Comparison of ENCODE assay signal across 36 cellular contexts in the genomic region with DNA sequence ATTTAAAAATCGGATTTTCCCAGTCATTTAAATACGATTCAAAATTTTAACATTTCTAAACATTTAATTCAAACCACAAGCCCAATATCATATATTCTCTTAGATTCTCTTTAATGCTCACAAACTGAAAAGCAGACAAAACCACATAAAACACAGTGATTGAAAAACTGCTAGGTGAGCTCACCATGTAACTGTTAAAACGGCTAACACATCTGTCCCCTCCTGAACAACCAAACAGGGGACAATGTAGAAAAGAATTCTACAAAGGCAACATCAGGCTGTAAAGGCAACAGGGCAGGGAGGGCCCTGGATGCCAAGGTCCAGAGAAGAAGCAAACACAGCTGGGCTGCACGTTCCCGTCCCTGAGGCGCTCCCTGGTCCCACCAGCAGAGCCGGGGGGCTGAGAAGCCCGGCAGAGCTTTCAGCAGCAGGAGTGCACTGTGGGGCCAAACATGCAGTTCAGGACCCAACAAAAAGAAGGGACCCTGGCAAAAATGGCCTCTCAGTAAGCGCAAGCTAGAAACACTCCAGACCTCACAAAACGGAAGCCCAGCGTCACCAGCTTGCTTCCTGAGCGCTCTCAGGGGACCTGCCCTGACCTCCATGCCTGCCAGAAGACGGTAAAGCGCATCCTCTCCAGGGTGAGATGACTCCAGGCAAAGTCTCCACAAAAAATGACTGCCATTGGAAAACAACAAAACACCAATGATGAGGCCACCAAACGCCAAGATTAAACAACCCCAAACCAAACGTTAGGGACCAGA. TPM values are rescaled to one million over a fixed set of nuclear protein-coding genes. Genes with fewer than 3 reads are reported as not detected.
"Had no signal": no experiment of that assay in that cellular context is flagged by ENCODE, and none has a peak within 500 bp of the region (broad histone marks: within the 10 kb centered on the region; RNA-seq: fewer than 3 reads in every experiment).

No MANE protein-coding gene starts in this region.

- H3K9me3 ChIP-seq: Peyer's patch, SJSA1 had no signal

- H3K27me3 Mint-ChIP-seq: activated B cell treated with CpG ODN at 0.5 μM for 24 hours; activated CD4-positive, alpha-beta memory T cell treated with anti-CD3 and anti-CD28 coated beads for 36 hours; activated naive CD8-positive, alpha-beta T cell treated with anti-CD3 and anti-CD28 coated beads for 36 hours had no signal

- H3K27ac ChIP-seq: brain microvascular endothelial cell, Peyer's patch, SJSA1, VCaP had no signal

- H3K4me2 ChIP-seq: SK-N-SH had no signal

- H3K4me3 ChIP-seq: Peyer's patch, SJSA1 had no signal

- ATAC-seq: activated T-cell treated with anti-CD3 and anti-CD28 coated beads, Interleukin-2, amount 50 U/mL, for 4 hours; PC-3 had no signal

- H3K4me1 Mint-ChIP-seq: activated B cell treated with CpG ODN at 0.5 μM for 24 hours; activated naive CD8-positive, alpha-beta T cell treated with anti-CD3 and anti-CD28 coated beads for 36 hours had no signal

- H3K4me1 ChIP-seq: Peyer's patch, SJSA1 had no signal

- H3K27me3 ChIP-seq: brain microvascular endothelial cell, Peyer's patch, SJSA1 had no signal

- H3K9ac ChIP-seq: SK-N-SH had no signal

- H3K27ac Mint-ChIP-seq: activated B cell treated with CpG ODN at 0.5 μM for 24 hours; activated CD4-positive, alpha-beta memory T cell treated with anti-CD3 and anti-CD28 coated beads for 36 hours; activated naive CD8-positive, alpha-beta T cell treated with anti-CD3 and anti-CD28 coated beads for 36 hours; T-helper 1 cell treated with Interleukin-12 subunit alpha and Interleukin-12 subunit beta and Interleukin-4 antibody, amounts not matched to agents 30 μg/mL and 1 μg/mL, for 36 hours had no signal

- DNase-seq: activated B cell treated with CpG ODN at 0.5 μM for 24 hours; activated CD4-positive, alpha-beta memory T cell treated with anti-CD3 and anti-CD28 coated beads for 36 hours; activated CD4-positive, alpha-beta T cell treated with anti-CD3 and anti-CD28 coated beads for 4 hours; activated CD4-positive, alpha-beta T cell treated with anti-CD3 and anti-CD28 coated beads, Interleukin-2, amount 50 U/mL, for 1 hour; activated CD4-positive, CD25-positive, alpha-beta regulatory T cell treated with anti-CD3 and anti-CD28 coated beads, Interleukin-2, amount 50 U/mL, for 72 hours; activated CD8-positive, alpha-beta memory T cell treated with anti-CD3 and anti-CD28 coated beads, Interleukin-2, amount 50 U/mL, for 4 hours; activated gamma-delta T cell treated with Interleukin-2 at 50 U/mL for 16 hours; activated naive CD4-positive, alpha-beta T cell treated with anti-CD3 and anti-CD28 coated beads, Interleukin-2, amount 50 U/mL, for 16 hours; activated naive CD8-positive, alpha-beta T cell treated with anti-CD3 and anti-CD28 coated beads for 36 hours; activated T-cell treated with anti-CD3 and anti-CD28 coated beads for 4 hours; activated T-cell treated with anti-CD3 and anti-CD28 coated beads, Interleukin-2, amount 50 U/mL, for 4 hours; amniotic stem cell; aorta; brain microvascular endothelial cell; MM.1S; MV-4-11; NCI-H1092; NCI-H146; NCI-H187; NCI-H2029 treated with DMSO at 0.1 percent for 48 hours; NCI-H2171 treated with DMSO at 0.1 percent for 48 hours; NCI-H2227 treated with DMSO at 0.1 percent for 48 hours; NCI-H446; NCI-H510A treated with DMSO at 0.1 percent for 48 hours; NCI-H526 treated with DMSO at 0.1 percent for 48 hours; NCI-H82; PC-3; Peyer's patch; RPMI8226; SHP77 treated with DMSO at 0.1 percent for 48 hours; SK-N-SH had no signal

- H3K4me3 Mint-ChIP-seq: activated B cell treated with CpG ODN at 0.5 μM for 24 hours; activated CD4-positive, alpha-beta memory T cell treated with anti-CD3 and anti-CD28 coated beads for 36 hours; activated naive CD8-positive, alpha-beta T cell treated with anti-CD3 and anti-CD28 coated beads for 36 hours; activated T-cell treated with anti-CD3 and anti-CD28 coated beads, Interleukin-2, amount 50 U/mL, for 4 hours; activated T-helper 1 cell treated with anti-CD3 and anti-CD28 coated beads, Interleukin-12 subunit alpha, Interleukin-12 subunit beta, Interleukin-2, Interleukin-4 antibody, amounts not matched to agents 30 ng/mL and 10 ng/mL and 1 ng/mL, durations not matched to agents 14 hours and 24 hours and 36 hours; T-helper 1 cell treated with Interleukin-12 subunit alpha and Interleukin-12 subunit beta and Interleukin-4 antibody, amounts not matched to agents 30 μg/mL and 1 μg/mL, for 36 hours had no signal

RNA-seq across cellular contexts. Expression of gene OR6B2, which starts 45.6 kb away (rescaled TPM):
- total RNA-seq: activated B cell treated with CpG ODN at 0.5 μM for 24 hours; activated CD4-positive, alpha-beta memory T cell treated with anti-CD3 and anti-CD28 coated beads for 36 hours; activated naive CD8-positive, alpha-beta T cell treated with anti-CD3 and anti-CD28 coated beads for 36 hours; activated T-cell treated with anti-CD3 and anti-CD28 coated beads, Interleukin-2, amount 50 U/mL, for 4 hours; activated T-helper 1 cell treated with anti-CD3 and anti-CD28 coated beads, Interleukin-12 subunit alpha, Interleukin-12 subunit beta, Interleukin-2, Interleukin-4 antibody, amounts not matched to agents 30 ng/mL and 10 ng/mL and 1 ng/mL, durations not matched to agents 14 hours and 24 hours and 36 hours; aorta; LHCN-M2; PC-3; Peyer's patch; SJSA1 had no signal
- polyA plus RNA-seq: aorta, SK-N-SH had no signal
